ENCODE assay signal across 8 cellular contexts in the genomic region with DNA sequence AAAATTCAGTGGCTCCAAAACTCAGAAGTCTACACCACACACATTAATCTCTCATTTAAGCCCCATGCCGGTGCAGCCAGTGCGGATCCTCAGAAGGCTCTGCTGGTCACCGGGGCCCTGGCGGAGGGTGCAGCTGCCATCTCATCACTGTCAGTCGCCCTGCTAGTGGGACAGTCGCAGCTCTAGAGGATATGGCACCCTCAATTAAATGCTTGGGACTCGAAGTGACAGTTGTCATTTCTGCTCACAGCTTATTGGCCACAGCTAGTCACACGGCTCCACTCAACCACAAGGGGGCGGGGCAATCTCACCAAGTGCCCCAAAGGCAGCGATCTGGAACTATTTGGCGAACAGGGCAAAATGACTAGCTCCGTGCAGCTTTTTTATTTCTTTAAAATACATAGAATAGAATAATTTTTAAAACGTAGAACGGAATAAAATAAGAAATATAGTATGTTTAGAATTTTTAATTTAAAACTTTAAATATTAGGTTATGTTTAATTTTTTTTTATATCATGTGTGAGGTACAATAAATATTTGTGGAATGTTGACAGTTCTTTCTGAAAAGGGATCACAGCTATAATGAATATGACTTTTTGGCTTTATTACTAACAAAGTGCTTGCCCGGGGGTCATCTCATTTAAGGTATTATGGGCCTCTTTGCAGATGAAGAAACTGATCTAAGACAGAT. TPM values are rescaled to one million over a fixed set of nuclear protein-coding genes. Genes with fewer than 3 reads are reported as not detected.
DNase-seq lines count a peak whose midpoint lies in the region; ATAC-seq and TF ChIP-seq lines count a peak whose summit lies in the region.

No MANE protein-coding gene starts in this region.

- H3K27ac ChIP-seq in SJSA1 (no peak overlapping the region), foreskin keratinocyte (no peak overlapping the region), osteoblast (ENCODE audit: low read depth, low read length) (no peak overlapping the region), thyroid gland (no peak overlapping the region)

- peaks cover 5% of the 10 kb centered on the region for H3K4me1 ChIP-seq in Loucy (ENCODE audit: insufficient read depth, low read length, poor library complexity, severe bottlenecking)
- H3K4me1 ChIP-seq in SJSA1 (replicated peaks): peaks cover 3% of the 10 kb centered on the region; the same call in 1 of the 2 replicates
- no peaks in the 10 kb centered on the region for H3K4me1 ChIP-seq in foreskin keratinocyte
- no peaks in the 10 kb centered on the region for H3K4me1 ChIP-seq in osteoblast (ENCODE audit: insufficient read depth, low read length)
- no peaks in the 10 kb centered on the region for H3K4me1 ChIP-seq in thyroid gland

- H3K4me3 ChIP-seq in Loucy (ENCODE audit: low read length, poor library complexity, severe bottlenecking) (no peak overlapping the region), SJSA1 (no peak overlapping the region), osteoblast (ENCODE audit: insufficient read depth, low read length) (peak overlapping the region; percentile 49), thyroid gland (replicated peaks in 1 of 3) (no peak overlapping the region)

- intact Hi-C loops in thyroid gland (cut with DNase I): loop anchor here (5.0 kb wide), 1 partner anchor 189 kb away; no protein-coding TSS in a partner anchor

- H3K9me2 ChIP-seq in Loucy (replicated peaks; ENCODE audit: low read depth, low read length): no peaks in the 10 kb centered on the region

- no peaks in the 10 kb centered on the region for H3K9me3 ChIP-seq in Loucy (ENCODE audit: insufficient read depth, low read depth, low read length)
- no peaks in the 10 kb centered on the region for H3K9me3 ChIP-seq in SJSA1 (replicated peaks)
- no peaks in the 10 kb centered on the region for H3K9me3 ChIP-seq in osteoblast (ENCODE audit: low read depth, low read length)
- no peaks in the 10 kb centered on the region for H3K9me3 ChIP-seq in thyroid gland

- no peak overlapping the region for H3K9ac ChIP-seq in Loucy (ENCODE audit: low read depth, low read length, poor library complexity, severe bottlenecking)

- H4K20me1 ChIP-seq in Loucy (ENCODE audit: insufficient read depth, low read length, poor library complexity, severe bottlenecking) (no peaks in the 10 kb centered on the region), osteoblast (ENCODE audit: insufficient read depth, low read length) (no peaks in the 10 kb centered on the region)

- TF ChIP-seq POLR2A in thyroid gland (IDR thresholded peaks at IDR 0.05): no peak

- TF ChIP-seq CTCF in Loucy (conservative IDR thresholded peaks at IDR 0.05; ENCODE audit: low read length) (peak; percentile 48), foreskin keratinocyte (conservative IDR thresholded peaks at IDR 0.05) (peak; percentile 77), osteoblast (IDR thresholded peaks at IDR 0.05; ENCODE audit: extremely low read depth, low read depth, low read length) (peak; percentile 59), thyroid gland (IDR thresholded peaks at IDR 0.05) (peak in 5 of 6 experiments; percentile 25 to 54 (median 49))

- H3K27me3 ChIP-seq in Loucy (ENCODE audit: insufficient read depth, low read length, poor library complexity, severe bottlenecking) (peaks cover 9% of the 10 kb centered on the region), SJSA1 (replicated peaks) (peaks cover 14% of the 10 kb centered on the region), foreskin keratinocyte (peaks cover 68% of the 10 kb centered on the region), osteoblast (ENCODE audit: insufficient read depth, low read length) (peaks cover 50% of the 10 kb centered on the region), thyroid gland (no peaks in the 10 kb centered on the region)

- no peaks in the 10 kb centered on the region for H3F3A ChIP-seq in Loucy (ENCODE audit: low read depth)

- ATAC-seq in GM18907 (IDR thresholded peaks at IDR 0.05; ENCODE audit: unreplicated experiment): peak; percentile 74
- ATAC-seq in foreskin keratinocyte: peak; percentile 41

- 32 to 35% methylated on average over 15 of the region's 15 CpGs for WGBS in thyroid gland, 2 donors

- H3K79me2 ChIP-seq in Loucy (ENCODE audit: insufficient read depth, low read length): no peaks in the 10 kb centered on the region
- H3K79me2 ChIP-seq in osteoblast (ENCODE audit: insufficient read depth, low read length): no peaks in the 10 kb centered on the region

- H2AFZ ChIP-seq in Loucy (ENCODE audit: low read length) (no peak overlapping the region), osteoblast (ENCODE audit: low read length) (peak overlapping the region; percentile 76)

- H3K36me3 ChIP-seq in Loucy (ENCODE audit: insufficient read depth, low read length) (no peaks in the 10 kb centered on the region), SJSA1 (no peaks in the 10 kb centered on the region), osteoblast (ENCODE audit: insufficient read depth, low read length) (no peaks in the 10 kb centered on the region), thyroid gland (no peaks in the 10 kb centered on the region)

- DNase-seq in AG08396 (ENCODE audit: low spot score): peak; percentile 82
- DNase-seq in SJSA1 (ENCODE audit: low read depth in 1 of 2, low spot score in 2 of 2): peak; percentile 41 to 75
- DNase-seq in activated effector memory CD4-positive, alpha-beta T cell treated with anti-CD3 and anti-CD28 coated beads, Interleukin-2, amount 50 U/mL, for 16 hours: peak; percentile 95
- peak in 1 of 2 donors; percentile 34 for DNase-seq in foreskin keratinocyte
- peak; percentile 97 for DNase-seq in osteoblast (ENCODE audit: insufficient read length, low spot score, missing footprints)
- peak; percentile 87 to 92 for DNase-seq in thyroid gland

- H3K4me2 ChIP-seq in Loucy (ENCODE audit: low read depth, low read length, poor library complexity, severe bottlenecking) (peak overlapping the region; percentile 58), osteoblast (ENCODE audit: insufficient read depth, low read length) (peak overlapping the region; percentile 84)

RNA-seq across cellular contexts. Expression of a gene that starts 8.0 kb away (rescaled TPM):
- not detected in 2 replicates for total RNA-seq in SJSA1 (2014; rRNA removed; shearing (Covaris generic))
- total RNA-seq in foreskin keratinocyte (0.07 TPM in 2 replicates), osteoblast (16.3 and 28.0 TPM in 2 replicates), thyroid gland (10 to 100 TPM; 28.1 to 60.4 (median 32.7) TPM)
- polyA plus RNA-seq in foreskin keratinocyte: 0.03 and 0.08 TPM in 2 replicates

Comparison
In these comparisons a context has a peak if more than half of its experiments do, and no peak if none do; other contexts are left out.
1. RNA of a gene that starts 8.0 kb away (total RNA-seq): 28.1 to 60.4 TPM in thyroid gland and 16.3 to 28.0 TPM in osteoblast; 0.07 TPM in foreskin keratinocyte and not detected in SJSA1; every median in the first group is over 10 times any median in the second.
2. Peak in every context shown above with its lines, with median percentiles within 50 percentile points of each other: CTCF ChIP-seq.